Comparison of ENCODE assay signal across 26 cellular contexts in genomic region chr14:94946244-94946643, GRCh38.
DNase-seq lines count a peak whose midpoint lies in the region; ATAC-seq and TF ChIP-seq lines count a peak whose summit lies in the region.
"Had no signal": no experiment of that assay in that cellular context is flagged by ENCODE, and none has a peak within 500 bp of the region (broad histone marks: within the 10 kb centered on the region; RNA-seq: fewer than 3 reads in every experiment).

No MANE protein-coding gene starts in this region.

- no peak overlapping the region for H3K4me2 ChIP-seq in mesendoderm (ENCODE audit: low read length)
- H3K4me2 ChIP-seq: SK-N-SH had no signal

- no peak for TF ChIP-seq POLR2A in GM18505 (IDR thresholded peaks at IDR 0.05; ENCODE audit: borderline replicate concordance, extremely low read depth, insufficient read depth, insufficient read length)

- H3K27me3 Mint-ChIP-seq in activated naive CD8-positive, alpha-beta T cell treated with anti-CD3 and anti-CD28 coated beads, Interleukin-2, amount 10 ng/mL, durations not matched to agents 7 days and 5 days: peaks cover 31% of the 10 kb centered on the region
- H3K27me3 Mint-ChIP-seq in activated naive CD8-positive, alpha-beta T cell treated with anti-CD3 and anti-CD28 coated beads for 36 hours: peaks cover under 1% of the 10 kb centered on the region
- H3K27me3 Mint-ChIP-seq in T-helper 17 cell (peaks cover 11% of the 10 kb centered on the region), immature natural killer cell (ENCODE audit: low read depth in 3 of 3) (peaks cover 7 to 12% (median 10%) of the 10 kb centered on the region in 3 donors)
- peaks cover 12% of the 10 kb centered on the region for H3K27me3 Mint-ChIP-seq in stimulated activated naive CD8-positive, alpha-beta T cell treated with anti-CD3 and anti-CD28 coated beads, Interleukin-15, amount 100 ng/mL, for 72 hours

- H3K23ac ChIP-seq in mesendoderm (ENCODE audit: low read length): no peak overlapping the region

- H3K4me1 ChIP-seq in mesendoderm (ENCODE audit: control insufficient read depth, low read depth, low read length): no peaks in the 10 kb centered on the region
- H3K4me1 ChIP-seq: esophagus muscularis mucosa, lower lobe of right lung, prostate gland, sigmoid colon, uterus had no signal

- no peaks in the 10 kb centered on the region for H3K27me3 ChIP-seq in mesendoderm (ENCODE audit: insufficient read depth, low read length, poor library complexity)
- H3K27me3 ChIP-seq: esophagus muscularis mucosa, sigmoid colon, uterus had no signal

- H3K9me3 Mint-ChIP-seq in activated naive CD8-positive, alpha-beta T cell treated with anti-CD3 and anti-CD28 coated beads, Interleukin-2, amount 10 ng/mL, durations not matched to agents 7 days and 5 days: peaks cover 1% of the 10 kb centered on the region
- no peaks in the 10 kb centered on the region for H3K9me3 Mint-ChIP-seq in activated naive CD8-positive, alpha-beta T cell treated with anti-CD3 and anti-CD28 coated beads for 36 hours
- H3K9me3 Mint-ChIP-seq in immature natural killer cell: no peaks in the 10 kb centered on the region
- H3K9me3 Mint-ChIP-seq in stimulated activated naive CD8-positive, alpha-beta T cell treated with anti-CD3 and anti-CD28 coated beads, Interleukin-15, amount 100 ng/mL, for 72 hours: peaks cover 0 to 9% of the 10 kb centered on the region in 2 donors

- no peak overlapping the region for H3K18ac ChIP-seq in mesendoderm (ENCODE audit: low read length)

- WGBS in mesendoderm (ENCODE audit: extremely low coverage, insufficient coverage, low lambda C conversion rate): no CpG with 5 or more reads among the region's 3 CpGs

- no peaks in the 10 kb centered on the region for H3K36me3 ChIP-seq in mesendoderm (ENCODE audit: control insufficient read depth, insufficient read depth, low read length)
- H3K36me3 ChIP-seq: esophagus muscularis mucosa, lower lobe of right lung, prostate gland, sigmoid colon, thoracic aorta, uterus had no signal

- H3K56ac ChIP-seq in mesendoderm (ENCODE audit: low read length): no peak overlapping the region

- no peaks in the 10 kb centered on the region for H3K79me2 ChIP-seq in mesendoderm (ENCODE audit: control insufficient read depth, insufficient read depth, low read length)

- no peak overlapping the region for H3K27ac ChIP-seq in mesendoderm (ENCODE audit: low read depth, low read length)
- H3K27ac ChIP-seq: esophagus muscularis mucosa, lower lobe of right lung, prostate gland, sigmoid colon, thoracic aorta, uterus had no signal

- H3K4ac ChIP-seq in mesendoderm (ENCODE audit: low read depth, low read length): no peak overlapping the region

- H4K8ac ChIP-seq in mesendoderm (ENCODE audit: low read depth, low read length): no peak overlapping the region

- peaks cover 1% of the 10 kb centered on the region for H3K36me3 Mint-ChIP-seq in activated naive CD8-positive, alpha-beta T cell treated with anti-CD3 and anti-CD28 coated beads, Interleukin-2, amount 10 ng/mL, durations not matched to agents 7 days and 5 days
- H3K36me3 Mint-ChIP-seq in activated naive CD8-positive, alpha-beta T cell treated with anti-CD3 and anti-CD28 coated beads for 36 hours: no peaks in the 10 kb centered on the region
- H3K36me3 Mint-ChIP-seq in T-helper 17 cell (ENCODE audit: low read depth) (no peaks in the 10 kb centered on the region), immature natural killer cell (no peaks in the 10 kb centered on the region)

- DNase-seq in activated naive CD8-positive, alpha-beta T cell treated with anti-CD3 and anti-CD28 coated beads, Interleukin-2, amount 10 ng/mL, durations not matched to agents 7 days and 5 days: no peak
- DNase-seq in activated naive CD8-positive, alpha-beta T cell treated with anti-CD3 and anti-CD28 coated beads for 36 hours: no peak
- DNase-seq in T-helper 17 cell: peak in 1 of 3 donors; percentile 11
- DNase-seq in immature natural killer cell: peak; percentile 47 to 81 (median 69)
- DNase-seq in stimulated activated naive CD8-positive, alpha-beta T cell treated with anti-CD3 and anti-CD28 coated beads, Interleukin-15, amount 100 ng/mL, for 72 hours: peak in 1 of 2 donors; percentile 19
- no peak for DNase-seq in EL
- no peak for DNase-seq in mesendoderm
- DNase-seq: activated CD4-positive, alpha-beta T cell treated with anti-CD3 and anti-CD28 coated beads, Interleukin-2, amount 50 U/mL, for 4 hours; activated T-cell treated with anti-CD3 and anti-CD28 coated beads for 4 hours; aorta; cortex of kidney; DMS 273 treated with DMSO at 0.1 percent for 48 hours; foreskin melanocyte; H9; lower lobe of right lung; nucleus accumbens; sigmoid colon; SK-N-SH; stimulated activated CD4-positive, alpha-beta T cell treated with anti-CD3 and anti-CD28 coated beads, Interleukin-4, amount 100 ng/mL, for 4 hours; stimulated activated naive CD4-positive, alpha-beta T cell; uterus had no signal

- H3K9ac ChIP-seq in mesendoderm (ENCODE audit: low read length): no peak overlapping the region
- H3K9ac ChIP-seq: SK-N-SH had no signal

- no peaks in the 10 kb centered on the region for H3K79me1 ChIP-seq in mesendoderm (ENCODE audit: low read length)

- POLR2A ChIA-PET in activated naive CD8-positive, alpha-beta T cell treated with anti-CD3 and anti-CD28 coated beads, Interleukin-2, amount 10 ng/mL, durations not matched to agents 7 days and 5 days (lab: Charles Lee): no interaction called here

- H2AK5ac ChIP-seq in mesendoderm (ENCODE audit: low read length): no peak overlapping the region

- no peak overlapping the region for H3K4me3 ChIP-seq in mesendoderm (ENCODE audit: low read length)
- H3K4me3 ChIP-seq: esophagus muscularis mucosa, lower lobe of right lung, prostate gland, sigmoid colon, thoracic aorta, uterus had no signal

- no peak overlapping the region for H2BK5ac ChIP-seq in mesendoderm (ENCODE audit: low read length)

- H2BK120ac ChIP-seq in mesendoderm (ENCODE audit: low read depth, low read length): no peak overlapping the region

- peak; percentile 62 for ATAC-seq in activated naive CD8-positive, alpha-beta T cell treated with anti-CD3 and anti-CD28 coated beads, Interleukin-2, amount 10 ng/mL, durations not matched to agents 7 days and 5 days (ENCODE audit: low read depth)
- ATAC-seq in T-helper 17 cell (peak; percentile 78), GM18505 (IDR thresholded peaks at IDR 0.05; ENCODE audit: unreplicated experiment) (no peak)
- peak; percentile 71 for ATAC-seq in stimulated activated naive CD8-positive, alpha-beta T cell treated with anti-CD3 and anti-CD28 coated beads, Interleukin-15, amount 100 ng/mL, for 72 hours
- ATAC-seq: HepG2 had no signal

- peaks cover 16% of the 10 kb centered on the region for H3K4me1 Mint-ChIP-seq in activated naive CD8-positive, alpha-beta T cell treated with anti-CD3 and anti-CD28 coated beads, Interleukin-2, amount 10 ng/mL, durations not matched to agents 7 days and 5 days
- H3K4me1 Mint-ChIP-seq in activated naive CD8-positive, alpha-beta T cell treated with anti-CD3 and anti-CD28 coated beads for 36 hours: no peaks in the 10 kb centered on the region
- H3K4me1 Mint-ChIP-seq in T-helper 17 cell (peaks cover 10% of the 10 kb centered on the region), immature natural killer cell (peaks cover 15 to 29% of the 10 kb centered on the region in 2 donors)
- no peaks in the 10 kb centered on the region for H3K4me1 Mint-ChIP-seq in stimulated activated naive CD8-positive, alpha-beta T cell treated with anti-CD3 and anti-CD28 coated beads, Interleukin-15, amount 100 ng/mL, for 72 hours
- H3K4me1 Mint-ChIP-seq: H9 had no signal

- H3K27ac Mint-ChIP-seq in activated naive CD8-positive, alpha-beta T cell treated with anti-CD3 and anti-CD28 coated beads, Interleukin-2, amount 10 ng/mL, durations not matched to agents 7 days and 5 days: peak overlapping the region; percentile 86
- H3K27ac Mint-ChIP-seq in activated naive CD8-positive, alpha-beta T cell treated with anti-CD3 and anti-CD28 coated beads for 36 hours: no peak overlapping the region
- H3K27ac Mint-ChIP-seq in T-helper 17 cell (peak overlapping the region; percentile 92), immature natural killer cell (peak overlapping the region; percentile 92 to 99 (median 95))
- H3K27ac Mint-ChIP-seq in stimulated activated naive CD8-positive, alpha-beta T cell treated with anti-CD3 and anti-CD28 coated beads, Interleukin-15, amount 100 ng/mL, for 72 hours: no peak overlapping the region
- H3K27ac Mint-ChIP-seq: H9 had no signal

- no peak overlapping the region for H2BK15ac ChIP-seq in mesendoderm (replicated peaks; ENCODE audit: low read depth)

- no peaks in the 10 kb centered on the region for H3K9me3 ChIP-seq in T-helper 17 cell (ENCODE audit: control insufficient read depth, low read length, poor library complexity, severe bottlenecking)
- H3K9me3 ChIP-seq: lower lobe of right lung, prostate gland, SK-N-SH, uterus had no signal

- no peak overlapping the region for H4K5ac ChIP-seq in mesendoderm (ENCODE audit: low read length)

- peak overlapping the region; percentile 57 for H3K4me3 Mint-ChIP-seq in activated naive CD8-positive, alpha-beta T cell treated with anti-CD3 and anti-CD28 coated beads, Interleukin-2, amount 10 ng/mL, durations not matched to agents 7 days and 5 days
- H3K4me3 Mint-ChIP-seq in activated naive CD8-positive, alpha-beta T cell treated with anti-CD3 and anti-CD28 coated beads for 36 hours: no peak overlapping the region
- H3K4me3 Mint-ChIP-seq in T-helper 17 cell: peak overlapping the region; percentile 76
- H3K4me3 Mint-ChIP-seq in immature natural killer cell: peak overlapping the region; percentile 63 to 85 (median 77)
- H3K4me3 Mint-ChIP-seq in stimulated activated naive CD8-positive, alpha-beta T cell treated with anti-CD3 and anti-CD28 coated beads, Interleukin-15, amount 100 ng/mL, for 72 hours: no peak overlapping the region
- H3K4me3 Mint-ChIP-seq: H9 had no signal

Comparison
In these comparisons a context has a peak if more than half of its experiments do, and no peak if none do; other contexts are left out.
1. H3K27ac Mint-ChIP-seq: peak in activated naive CD8-positive, alpha-beta T cell treated with anti-CD3 and anti-CD28 coated beads, Interleukin-2, amount 10 ng/mL, durations not matched to agents 7 days and 5 days (single experiment), T-helper 17 cell (single experiment) and immature natural killer cell (6 of 6); none in activated naive CD8-positive, alpha-beta T cell treated with anti-CD3 and anti-CD28 coated beads for 36 hours (single experiment) and stimulated activated naive CD8-positive, alpha-beta T cell treated with anti-CD3 and anti-CD28 coated beads, Interleukin-15, amount 100 ng/mL, for 72 hours (0 of 2).
2. H3K4me3 Mint-ChIP-seq: peak in activated naive CD8-positive, alpha-beta T cell treated with anti-CD3 and anti-CD28 coated beads, Interleukin-2, amount 10 ng/mL, durations not matched to agents 7 days and 5 days (single experiment), T-helper 17 cell (single experiment) and immature natural killer cell (5 of 5); none in activated naive CD8-positive, alpha-beta T cell treated with anti-CD3 and anti-CD28 coated beads for 36 hours (single experiment) and stimulated activated naive CD8-positive, alpha-beta T cell treated with anti-CD3 and anti-CD28 coated beads, Interleukin-15, amount 100 ng/mL, for 72 hours (0 of 2).
3. DNase-seq: peak in immature natural killer cell (3 of 3); none in activated naive CD8-positive, alpha-beta T cell treated with anti-CD3 and anti-CD28 coated beads, Interleukin-2, amount 10 ng/mL, durations not matched to agents 7 days and 5 days (single experiment), activated naive CD8-positive, alpha-beta T cell treated with anti-CD3 and anti-CD28 coated beads for 36 hours (single experiment), EL (single experiment) and mesendoderm (single experiment).